9 cellular contexts compared by ENCODE assay signal in the genomic region with DNA sequence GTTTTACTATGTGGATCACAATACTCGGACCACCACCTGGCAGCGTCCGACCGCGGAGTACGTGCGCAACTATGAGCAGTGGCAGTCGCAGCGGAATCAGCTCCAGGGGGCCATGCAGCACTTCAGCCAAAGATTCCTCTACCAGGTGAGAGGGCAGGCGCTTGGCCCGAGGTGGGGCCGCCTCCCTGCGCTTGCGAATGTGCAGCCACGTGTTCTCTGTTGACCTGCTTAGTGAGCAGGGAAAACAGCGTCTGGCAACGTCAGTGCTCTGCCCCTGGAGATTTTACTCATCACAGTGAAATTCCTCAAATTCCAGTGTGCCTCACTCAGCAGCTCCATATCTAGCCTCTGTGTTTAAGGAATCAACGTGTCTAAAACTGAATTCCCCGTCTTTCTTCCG. TPM values are rescaled to one million over a fixed set of nuclear protein-coding genes. Genes with fewer than 3 reads are reported as not detected.
DNase-seq lines count a peak whose midpoint lies in the region; ATAC-seq and TF ChIP-seq lines count a peak whose summit lies in the region.
"Had no signal": no experiment of that assay in that cellular context is flagged by ENCODE, and none has a peak within 500 bp of the region (broad histone marks: within the 10 kb centered on the region; RNA-seq: fewer than 3 reads in every experiment).

No MANE protein-coding gene starts in this region.

- peak overlapping the region; percentile 26 for H3K27ac ChIP-seq in HUES48 (ENCODE audit: low read depth, low read length)
- H3K27ac ChIP-seq in cingulate gyrus (ENCODE audit: low read depth, low read length), result peak overlapping the region; percentile 34
- H3K27ac ChIP-seq in layer of hippocampus (ENCODE audit: low read depth, low read length), result peak overlapping the region; percentile 64
- H3K27ac ChIP-seq in upper lobe of right lung, result peak overlapping the region; percentile 48

- H3K4me1 ChIP-seq in HUES48 (ENCODE audit: control insufficient read depth, insufficient read depth, low read length) (peaks cover 15% of the 10 kb centered on the region), upper lobe of right lung (no peaks in the 10 kb centered on the region)

- intact Hi-C loops in upper lobe of right lung (cut with DNase I), result no loop called here

- peak overlapping the region; percentile 18; the same call in 1 of the 2 replicates for H3K4me3 ChIP-seq in HUES48 (ENCODE audit: low read depth, low read length)
- no peak overlapping the region for H3K4me3 ChIP-seq in upper lobe of right lung

- DNase-seq in upper lobe of right lung (no peak), D341Med (ENCODE audit: low spot score) (no peak), foreskin melanocyte (no peak)
- no peak for DNase-seq in activated CD4-positive, alpha-beta T cell treated with anti-CD3 and anti-CD28 coated beads for 48 hours
- no peak for DNase-seq in activated naive CD4-positive, alpha-beta T cell treated with anti-CD3 and anti-CD28 coated beads, Interleukin-2, amount 50 U/mL, for 16 hours
- DNase-seq: NCI-H1417 treated with DMSO at 0.1 percent for 48 hours had no signal

- ATAC-seq in upper lobe of right lung, result peak; percentile 70

- no peaks in the 10 kb centered on the region for H3K27me3 ChIP-seq in HUES48 (ENCODE audit: control insufficient read depth, insufficient read depth, low read length)
- H3K27me3 ChIP-seq in layer of hippocampus (ENCODE audit: control insufficient read depth, insufficient read depth, low read length), result no peaks in the 10 kb centered on the region
- H3K27me3 ChIP-seq in upper lobe of right lung, result no peaks in the 10 kb centered on the region

- no peak overlapping the region; the same call in 1 of the 2 replicates for H3K9ac ChIP-seq in HUES48 (ENCODE audit: low read depth, low read length)

- no peak for TF ChIP-seq CTCF in upper lobe of right lung (IDR thresholded peaks at IDR 0.05)

- H3K36me3 ChIP-seq in HUES48 (ENCODE audit: control insufficient read depth, insufficient read depth, low read length) (no peaks in the 10 kb centered on the region), upper lobe of right lung (peaks cover 4% of the 10 kb centered on the region)

- H3K9me3 ChIP-seq in HUES48 (ENCODE audit: control insufficient read depth, insufficient read depth, low read length) (no peaks in the 10 kb centered on the region), upper lobe of right lung (no peaks in the 10 kb centered on the region)

RNA-seq across cellular contexts. Expression of gene CLEC18A, which starts 33.4 kb away (rescaled TPM):
- 2.0 TPM for total RNA-seq in upper lobe of right lung
